ENCODE assay signal across 19 cellular contexts in genomic region chr14:71086571-71086970, GRCh38.
A peak's percentile ranks its signal among the peaks of the same experiment; 100 is the strongest.
DNase-seq lines count a peak whose midpoint lies in the region; ATAC-seq and TF ChIP-seq lines count a peak whose summit lies in the region.
"Had no signal": no experiment of that assay in that cellular context is flagged by ENCODE, and none has a peak within 500 bp of the region (broad histone marks: within the 10 kb centered on the region; RNA-seq: fewer than 3 reads in every experiment).

No MANE protein-coding gene starts in this region.

- H3K27ac ChIP-seq in CD8-positive, alpha-beta memory T cell (ENCODE audit: low read depth, low read length): no peak overlapping the region
- H3K27ac ChIP-seq in lower lobe of right lung: no peak overlapping the region
- H3K27ac ChIP-seq: ascending aorta, PC-9, tibial artery had no signal

- no peaks in the 10 kb centered on the region for H4K20me1 ChIP-seq in Loucy (ENCODE audit: insufficient read depth, low read length, poor library complexity, severe bottlenecking)

- DNase-seq in CD8-positive, alpha-beta memory T cell: no peak
- DNase-seq in globus pallidus (ENCODE audit: low spot score) (peak; percentile 14), neural crest cell (ENCODE audit: low read depth, low spot score) (no peak), NCI-H146 treated with DMSO at 0.1 percent for 48 hours (lab: John Stamatoyannopoulos, UW; ENCODE audit: unreplicated experiment) (no peak), iPS-NIHi7 (ENCODE audit: extremely low spot score) (no peak), lower lobe of right lung (no peak)
- DNase-seq: activated gamma-delta T cell treated with Interleukin-2 at 50 U/mL for 16 hours; DMS79 treated with DMSO at 0.1 percent for 48 hours; NCI-H1436 treated with DMSO at 0.1 percent for 48 hours; NCI-H2171 treated with DMSO at 0.1 percent for 48 hours; NCI-H774; PC-9; stimulated activated naive B cell treated with anti-CD40 and anti-IgM and Interleukin-4, amounts not matched to agents 10 μg/mL and 1 μg/mL and 100 μg/mL, for 72 hours; T-helper 9 cell; tibial artery had no signal

- no peak overlapping the region for H2AFZ ChIP-seq in Loucy (ENCODE audit: low read length)
- H2AFZ ChIP-seq: PC-9 had no signal

- H3K9me3 ChIP-seq in CD8-positive, alpha-beta memory T cell (ENCODE audit: low read length): no peaks in the 10 kb centered on the region
- H3K9me3 ChIP-seq in Loucy (ENCODE audit: insufficient read depth, low read depth, low read length): no peaks in the 10 kb centered on the region
- no peaks in the 10 kb centered on the region for H3K9me3 ChIP-seq in lower lobe of right lung
- H3K9me3 ChIP-seq: ascending aorta, tibial artery had no signal

- no peaks in the 10 kb centered on the region for H3F3A ChIP-seq in Loucy (ENCODE audit: low read depth)

- H3K27ac Mint-ChIP-seq in CD8-positive, alpha-beta memory T cell: peak overlapping the region in 7 of 8 donors; percentile 0 to 64 (median 21)
- H3K27ac Mint-ChIP-seq in neural crest cell (ENCODE audit: unreplicated experiment): peak overlapping the region; percentile 43
- H3K27ac Mint-ChIP-seq: stimulated activated naive B cell treated with anti-CD40 and anti-IgM and Interleukin-4, amounts not matched to agents 10 μg/mL and 1 μg/mL and 100 μg/mL, for 72 hours had no signal

- peak overlapping the region; percentile 24 for H3K4me2 ChIP-seq in Loucy (ENCODE audit: low read depth, low read length, poor library complexity, severe bottlenecking)
- H3K4me2 ChIP-seq: PC-9 had no signal

- intact Hi-C loops in lower lobe of right lung (cut with DNase I): no loop called here

- H3K4me3 Mint-ChIP-seq in CD8-positive, alpha-beta memory T cell: no peak overlapping the region
- no peak overlapping the region for H3K4me3 Mint-ChIP-seq in neural crest cell
- H3K4me3 Mint-ChIP-seq: stimulated activated naive B cell treated with anti-CD40 and anti-IgM and Interleukin-4, amounts not matched to agents 10 μg/mL and 1 μg/mL and 100 μg/mL, for 72 hours had no signal

- POLR2A ChIA-PET in CD8-positive, alpha-beta memory T cell (lab: Charles Lee): no interaction called here

- peaks cover 10 to 91% (median 40%) of the 10 kb centered on the region in 3 donors for H3K36me3 Mint-ChIP-seq in CD8-positive, alpha-beta memory T cell
- H3K36me3 Mint-ChIP-seq in neural crest cell (ENCODE audit: low read depth): peaks cover 35% of the 10 kb centered on the region

- CTCF ChIA-PET in CD8-positive, alpha-beta memory T cell (lab: Charles Lee): no interaction called here

- H3K27me3 ChIP-seq in CD8-positive, alpha-beta memory T cell (ENCODE audit: insufficient read depth, low read length, poor library complexity, severe bottlenecking): no peaks in the 10 kb centered on the region
- H3K27me3 ChIP-seq in Loucy (ENCODE audit: insufficient read depth, low read length, poor library complexity, severe bottlenecking) (no peaks in the 10 kb centered on the region), lower lobe of right lung (ENCODE audit: low read depth) (no peaks in the 10 kb centered on the region)
- H3K27me3 ChIP-seq: ascending aorta, tibial artery had no signal

- no peaks in the 10 kb centered on the region for H3K27me3 Mint-ChIP-seq in CD8-positive, alpha-beta memory T cell
- H3K27me3 Mint-ChIP-seq in neural crest cell (ENCODE audit: low read depth): no peaks in the 10 kb centered on the region
- H3K27me3 Mint-ChIP-seq: stimulated activated naive B cell treated with anti-CD40 and anti-IgM and Interleukin-4, amounts not matched to agents 10 μg/mL and 1 μg/mL and 100 μg/mL, for 72 hours had no signal

- no peak for ATAC-seq in lower lobe of right lung
- ATAC-seq: activated CD4-positive, CD25-positive, alpha-beta regulatory T cell treated with anti-CD3 and anti-CD28 coated beads, Interleukin-2, amount 50 U/mL, for 24 hours; HepG2; stimulated activated naive B cell treated with anti-CD40 and anti-IgM and Interleukin-4, amounts not matched to agents 10 μg/mL and 1 μg/mL and 100 μg/mL, for 72 hours had no signal

- no peaks in the 10 kb centered on the region for H3K79me2 ChIP-seq in Loucy (ENCODE audit: insufficient read depth, low read length)

- no peak overlapping the region for H3K4me3 ChIP-seq in CD8-positive, alpha-beta memory T cell (ENCODE audit: low read length)
- H3K4me3 ChIP-seq in Loucy (ENCODE audit: low read length, poor library complexity, severe bottlenecking) (no peak overlapping the region), lower lobe of right lung (no peak overlapping the region)
- H3K4me3 ChIP-seq: ascending aorta, PC-9, tibial artery had no signal

- peaks cover 37% of the 10 kb centered on the region for H3K36me3 ChIP-seq in CD8-positive, alpha-beta memory T cell (ENCODE audit: insufficient read depth, low read length)
- H3K36me3 ChIP-seq in Loucy (ENCODE audit: insufficient read depth, low read length) (peaks cover 54% of the 10 kb centered on the region), lower lobe of right lung (peaks cover 64% of the 10 kb centered on the region)

- H3K9me3 Mint-ChIP-seq in CD8-positive, alpha-beta memory T cell: no peaks in the 10 kb centered on the region
- H3K9me3 Mint-ChIP-seq in neural crest cell: no peaks in the 10 kb centered on the region
- H3K9me3 Mint-ChIP-seq: stimulated activated naive B cell treated with anti-CD40 and anti-IgM and Interleukin-4, amounts not matched to agents 10 μg/mL and 1 μg/mL and 100 μg/mL, for 72 hours had no signal

- TF ChIP-seq CTCF in Loucy (conservative IDR thresholded peaks at IDR 0.05; ENCODE audit: low read length) (no peak), neural crest cell (conservative IDR thresholded peaks at IDR 0.05) (no peak), lower lobe of right lung (IDR thresholded peaks at IDR 0.05) (no peak)

- no peaks in the 10 kb centered on the region for H3K4me1 ChIP-seq in CD8-positive, alpha-beta memory T cell (ENCODE audit: insufficient read depth, low read length)
- peaks cover 10% of the 10 kb centered on the region for H3K4me1 ChIP-seq in Loucy (ENCODE audit: insufficient read depth, low read length, poor library complexity, severe bottlenecking)
- no peaks in the 10 kb centered on the region for H3K4me1 ChIP-seq in lower lobe of right lung

- H3K9me2 ChIP-seq in Loucy (replicated peaks; ENCODE audit: low read depth, low read length): no peaks in the 10 kb centered on the region

- H3K9ac ChIP-seq in Loucy (ENCODE audit: low read depth, low read length, poor library complexity, severe bottlenecking): peak overlapping the region; percentile 34

- H3K4me1 Mint-ChIP-seq in CD8-positive, alpha-beta memory T cell: peaks cover 23 to 46% (median 37%) of the 10 kb centered on the region in 3 donors
- peaks cover 6% of the 10 kb centered on the region for H3K4me1 Mint-ChIP-seq in neural crest cell
